24 cellular contexts compared by ENCODE assay signal in genomic region chr9:108996653-108997052, GRCh38. TPM values are rescaled to one million over a fixed set of nuclear protein-coding genes. Genes with fewer than 3 reads are reported as not detected.
DNase-seq lines count a peak whose midpoint lies in the region; ATAC-seq lines count a peak whose summit lies in the region.
"Had no signal": no experiment of that assay in that cellular context is flagged by ENCODE, and none has a peak within 500 bp of the region (broad histone marks: within the 10 kb centered on the region; RNA-seq: fewer than 3 reads in every experiment).

No MANE protein-coding gene starts in this region.

- DNase-seq in AML-193 (lab: John Stamatoyannopoulos, UW) (peak; percentile 55 to 71), MV-4-11 (lab: John Stamatoyannopoulos, UW) (peak; percentile 77), NOMO-1 treated with dmso at 0.1 percent for 144 hours (lab: John Stamatoyannopoulos, UW; ENCODE audit: unreplicated experiment) (peak; percentile 53), inferior parietal cortex (ENCODE audit: extremely low spot score) (peak; percentile 17), NCI-H526 treated with DMSO at 0.1 percent for 48 hours (lab: John Stamatoyannopoulos, UW) (no peak)
- no peak for DNase-seq in activated CD8-positive, alpha-beta memory T cell treated with anti-CD3 and anti-CD28 coated beads, Interleukin-2, amount 10 ng/mL, durations not matched to agents 7 days and 5 days
- DNase-seq: activated CD4-positive, alpha-beta T cell treated with anti-CD3 and anti-CD28 coated beads, Interleukin-2, amount 10 ng/mL, durations not matched to agents 24 days and 14 days; activated naive CD8-positive, alpha-beta T cell treated with anti-CD3 and anti-CD28 coated beads, Interleukin-2, amount 10 ng/mL, durations not matched to agents 7 days and 5 days; CD4-positive, CD25-positive, alpha-beta regulatory T cell; DMS79; foreskin melanocyte; kidney glomerular epithelial cell; mesendoderm; naive thymus-derived CD4-positive, alpha-beta T cell; NCI-H146; NCI-H446 treated with DMSO at 0.1 percent for 48 hours; ovary; SHP77 treated with DMSO at 0.1 percent for 48 hours; stimulated activated naive B cell treated with anti-CD40 and anti-IgM and Interleukin-4, amounts not matched to agents 10 μg/mL and 1 μg/mL and 100 μg/mL, for 72 hours; T-cell had no signal

- no peak overlapping the region for H3K27ac Mint-ChIP-seq in activated CD8-positive, alpha-beta memory T cell treated with anti-CD3 and anti-CD28 coated beads, Interleukin-2, amount 10 ng/mL, durations not matched to agents 7 days and 5 days
- H3K27ac Mint-ChIP-seq: activated CD4-positive, alpha-beta T cell treated with anti-CD3 and anti-CD28 coated beads, Interleukin-2, amount 10 ng/mL, durations not matched to agents 24 days and 14 days; activated naive CD8-positive, alpha-beta T cell treated with anti-CD3 and anti-CD28 coated beads, Interleukin-2, amount 10 ng/mL, durations not matched to agents 7 days and 5 days; activated T-helper 2 cell treated with anti-CD3 and anti-CD28 coated beads, Interferon-gamma antibody, Interleukin-2, Interleukin-4, amounts not matched to agents 10 μg/mL and 5 μg/mL and 100 μg/mL, durations not matched to agents 14 hours and 24 hours and 36 hours; stimulated activated naive B cell treated with anti-CD40 and anti-IgM and Interleukin-4, amounts not matched to agents 10 μg/mL and 1 μg/mL and 100 μg/mL, for 72 hours; T-cell had no signal

- H3K27me3 Mint-ChIP-seq in activated CD8-positive, alpha-beta memory T cell treated with anti-CD3 and anti-CD28 coated beads, Interleukin-2, amount 10 ng/mL, durations not matched to agents 7 days and 5 days, result no peaks in the 10 kb centered on the region
- H3K27me3 Mint-ChIP-seq: activated CD4-positive, alpha-beta T cell treated with anti-CD3 and anti-CD28 coated beads, Interleukin-2, amount 10 ng/mL, durations not matched to agents 24 days and 14 days; activated naive CD8-positive, alpha-beta T cell treated with anti-CD3 and anti-CD28 coated beads, Interleukin-2, amount 10 ng/mL, durations not matched to agents 7 days and 5 days; CD4-positive, CD25-positive, alpha-beta regulatory T cell; naive thymus-derived CD4-positive, alpha-beta T cell; T-cell had no signal

- CTCF ChIA-PET in activated CD8-positive, alpha-beta memory T cell treated with anti-CD3 and anti-CD28 coated beads, Interleukin-2, amount 10 ng/mL, durations not matched to agents 7 days and 5 days (lab: Charles Lee), result no interaction called here

- ATAC-seq in HG03439 (IDR thresholded peaks at IDR 0.05; ENCODE audit: unreplicated experiment) (no peak), GM18502 (IDR thresholded peaks at IDR 0.05; ENCODE audit: poor library complexity, unreplicated experiment) (no peak)
- no peak for ATAC-seq in activated CD8-positive, alpha-beta memory T cell treated with anti-CD3 and anti-CD28 coated beads, Interleukin-2, amount 10 ng/mL, durations not matched to agents 7 days and 5 days
- ATAC-seq: naive thymus-derived CD4-positive, alpha-beta T cell; sciatic nerve; stimulated activated naive B cell treated with anti-CD40 and anti-IgM and Interleukin-4, amounts not matched to agents 10 μg/mL and 1 μg/mL and 100 μg/mL, for 72 hours; T-cell had no signal

- H3K9me3 Mint-ChIP-seq in activated CD8-positive, alpha-beta memory T cell treated with anti-CD3 and anti-CD28 coated beads, Interleukin-2, amount 10 ng/mL, durations not matched to agents 7 days and 5 days (ENCODE audit: low read depth), result no peaks in the 10 kb centered on the region
- H3K9me3 Mint-ChIP-seq: activated CD4-positive, alpha-beta T cell treated with anti-CD3 and anti-CD28 coated beads, Interleukin-2, amount 10 ng/mL, durations not matched to agents 24 days and 14 days; activated naive CD8-positive, alpha-beta T cell treated with anti-CD3 and anti-CD28 coated beads, Interleukin-2, amount 10 ng/mL, durations not matched to agents 7 days and 5 days; activated T-helper 2 cell treated with anti-CD3 and anti-CD28 coated beads, Interferon-gamma antibody, Interleukin-2, Interleukin-4, amounts not matched to agents 10 μg/mL and 5 μg/mL and 100 μg/mL, durations not matched to agents 14 hours and 24 hours and 36 hours; T-cell had no signal

- no peak overlapping the region for H3K4me3 Mint-ChIP-seq in activated CD8-positive, alpha-beta memory T cell treated with anti-CD3 and anti-CD28 coated beads, Interleukin-2, amount 10 ng/mL, durations not matched to agents 7 days and 5 days
- H3K4me3 Mint-ChIP-seq: activated CD4-positive, alpha-beta T cell treated with anti-CD3 and anti-CD28 coated beads, Interleukin-2, amount 10 ng/mL, durations not matched to agents 24 days and 14 days; activated naive CD8-positive, alpha-beta T cell treated with anti-CD3 and anti-CD28 coated beads, Interleukin-2, amount 10 ng/mL, durations not matched to agents 7 days and 5 days; CD4-positive, CD25-positive, alpha-beta regulatory T cell; naive thymus-derived CD4-positive, alpha-beta T cell; stimulated activated naive B cell treated with anti-CD40 and anti-IgM and Interleukin-4, amounts not matched to agents 10 μg/mL and 1 μg/mL and 100 μg/mL, for 72 hours; T-cell had no signal

- peaks cover 11% of the 10 kb centered on the region for H3K36me3 Mint-ChIP-seq in activated CD8-positive, alpha-beta memory T cell treated with anti-CD3 and anti-CD28 coated beads, Interleukin-2, amount 10 ng/mL, durations not matched to agents 7 days and 5 days
- H3K36me3 Mint-ChIP-seq: CD4-positive, CD25-positive, alpha-beta regulatory T cell; T-cell had no signal

- peaks cover 27% of the 10 kb centered on the region for H3K4me1 Mint-ChIP-seq in activated CD8-positive, alpha-beta memory T cell treated with anti-CD3 and anti-CD28 coated beads, Interleukin-2, amount 10 ng/mL, durations not matched to agents 7 days and 5 days

RNA-seq across cellular contexts. Expression of gene CTNNAL1, which starts 16.6 kb away (rescaled TPM):
- total RNA-seq in activated CD8-positive, alpha-beta memory T cell treated with anti-CD3 and anti-CD28 coated beads, Interleukin-2, amount 10 ng/mL, durations not matched to agents 7 days and 5 days, result 10 to 100 TPM; 18.8 to 21.5 TPM

Comparison
In these comparisons a context has a peak if more than half of its experiments do, and no peak if none do; other contexts are left out.
1. DNase-seq: peak in AML-193 (2 of 2), MV-4-11 (single experiment), NOMO-1 treated with dmso at 0.1 percent for 144 hours (single experiment) and inferior parietal cortex (single experiment); none in NCI-H526 treated with DMSO at 0.1 percent for 48 hours (single experiment) and activated CD8-positive, alpha-beta memory T cell treated with anti-CD3 and anti-CD28 coated beads, Interleukin-2, amount 10 ng/mL, durations not matched to agents 7 days and 5 days (single experiment).